Comparison of ENCODE assay signal across 10 cellular contexts in genomic region chr10:108465871-108466641, GRCh38.
DNase-seq lines count a peak whose midpoint lies in the region; ATAC-seq and TF ChIP-seq lines count a peak whose summit lies in the region.
"Had no signal": no experiment of that assay in that cellular context is flagged by ENCODE, and none has a peak within 500 bp of the region (broad histone marks: within the 10 kb centered on the region; RNA-seq: fewer than 3 reads in every experiment).

No MANE protein-coding gene starts in this region.

- no peaks in the 10 kb centered on the region for H3K9me3 ChIP-seq in HEK293 (ENCODE audit: control insufficient read depth, insufficient read depth, low read depth, low read length)
- H3K9me3 ChIP-seq in spleen, result peaks cover 0 to 12% (median 7%) of the 10 kb centered on the region in 8 donors
- no peaks in the 10 kb centered on the region for H3K9me3 ChIP-seq in PC-3 (ENCODE audit: low read length)

- no peaks in the 10 kb centered on the region for H3K36me3 ChIP-seq in HEK293 (ENCODE audit: control insufficient read depth in 2 of 2, insufficient read depth in 1 of 2, low read length in 2 of 2)
- no peaks in the 10 kb centered on the region for H3K36me3 ChIP-seq in spleen
- H3K36me3 ChIP-seq in PC-3 (ENCODE audit: low read depth, low read length), result no peaks in the 10 kb centered on the region; the same call in 1 of the 2 replicates

- no peaks in the 10 kb centered on the region for H3K4me1 ChIP-seq in HEK293 (ENCODE audit: control insufficient read depth, insufficient read depth, low read length)
- peaks cover 0 to 11% (median 0%) of the 10 kb centered on the region in 6 donors for H3K4me1 ChIP-seq in spleen
- no peaks in the 10 kb centered on the region for H3K4me1 ChIP-seq in PC-3 (ENCODE audit: insufficient read depth, low read length)

- POLR2A ChIA-PET in HEK293 (lab: Yijun Ruan, JAX) (no interaction called here), PC-3 (lab: Charles Lee; ENCODE audit: unreplicated experiment) (no interaction called here)

- ATAC-seq in PC-3 (no peak), HG03025 (IDR thresholded peaks at IDR 0.05; ENCODE audit: low FRiP score, unreplicated experiment) (no peak)
- ATAC-seq: K562 had no signal

- no peak overlapping the region for H2AFZ ChIP-seq in PC-3 (ENCODE audit: low read length)

- intact Hi-C loops in dendritic cell treated with granulocyte-macrophage colony-stimulating factor and Interleukin-4, amounts not matched to agents 40 ng/mL and 50 ng/mL, for 4 days (cut with micrococcal nuclease), result no loop called here
- intact Hi-C loops in spleen (cut with DNase I; ENCODE audit: low total_unique reads), result no loop called here
- intact Hi-C loops in PC-3 (cut with micrococcal nuclease), result no loop called here

- BruUV-seq in PC-3 (replicated peaks; lab: Mats Ljungman, UMichigan), result no TSS peak

- no peaks in the 10 kb centered on the region for H3K36me3 Mint-ChIP-seq in dendritic cell treated with granulocyte-macrophage colony-stimulating factor and Interleukin-4, amounts not matched to agents 40 ng/mL and 50 ng/mL, for 4 days (ENCODE audit: low read depth)

- TF ChIP-seq POLR2A in spleen (IDR thresholded peaks at IDR 0.05), result no peak

- H3K27me3 ChIP-seq in spleen (replicated peaks in 1 of 7) (peaks cover 0 to 29% (median 10%) of the 10 kb centered on the region in 7 donors), PC-3 (ENCODE audit: low read length) (no peaks in the 10 kb centered on the region)

- peaks cover 10% of the 10 kb centered on the region for H3K4me1 Mint-ChIP-seq in dendritic cell treated with granulocyte-macrophage colony-stimulating factor and Interleukin-4, amounts not matched to agents 40 ng/mL and 50 ng/mL, for 4 days (ENCODE audit: low read depth)

- H3F3A ChIP-seq in PC-3 (ENCODE audit: low read length, unreplicated experiment), result no peaks in the 10 kb centered on the region

- no peaks in the 10 kb centered on the region for H3K9me2 ChIP-seq in PC-3 (replicated peaks; ENCODE audit: low read length)

- H3K9ac ChIP-seq in PC-3 (ENCODE audit: low read length), result no peak overlapping the region

- TF ChIP-seq CTCF in HEK293 (tag by site-specific recombination; IDR thresholded peaks at IDR 0.05) (no peak), spleen (IDR thresholded peaks at IDR 0.05 in 8 of 11, conservative IDR thresholded peaks at IDR 0.05 in 3 of 11) (no peak), PC-3 (conservative IDR thresholded peaks at IDR 0.05; ENCODE audit: low read depth, low read length) (no peak)

- H3K27me3 Mint-ChIP-seq in dendritic cell treated with granulocyte-macrophage colony-stimulating factor and Interleukin-4, amounts not matched to agents 40 ng/mL and 50 ng/mL, for 4 days, result peaks cover 23% of the 10 kb centered on the region

- no peaks in the 10 kb centered on the region for H3K79me2 ChIP-seq in PC-3 (ENCODE audit: low read length)

- CTCF ChIA-PET in HEK293 (lab: Yijun Ruan, JAX), result interaction anchor here (0.7 to 0.8 kb wide), 2 partner anchors 22 to 961 kb away, joined by 3 read pairs; no protein-coding TSS in a partner anchor
- CTCF ChIA-PET in PC-3 (lab: Charles Lee), result no interaction called here

- H3K27ac Mint-ChIP-seq in dendritic cell treated with granulocyte-macrophage colony-stimulating factor and Interleukin-4, amounts not matched to agents 40 ng/mL and 50 ng/mL, for 4 days, result peak overlapping the region; percentile 50

- peak overlapping the region; percentile 78 for H3K4me3 Mint-ChIP-seq in dendritic cell treated with granulocyte-macrophage colony-stimulating factor and Interleukin-4, amounts not matched to agents 40 ng/mL and 50 ng/mL, for 4 days

- H3K27ac ChIP-seq in HEK293 (ENCODE audit: extremely low read depth, low read depth, low read length), result no peak overlapping the region
- H3K27ac ChIP-seq in spleen, result no peak overlapping the region
- H3K27ac ChIP-seq in PC-3 (ENCODE audit: low read length), result no peak overlapping the region
- H3K27ac ChIP-seq: VCaP had no signal

- no peaks in the 10 kb centered on the region for H4K20me1 ChIP-seq in PC-3 (ENCODE audit: low read length)

- H3K4me2 ChIP-seq in PC-3 (ENCODE audit: low read length), result no peak overlapping the region

- peaks cover 14% of the 10 kb centered on the region for H3K9me3 Mint-ChIP-seq in dendritic cell treated with granulocyte-macrophage colony-stimulating factor and Interleukin-4, amounts not matched to agents 40 ng/mL and 50 ng/mL, for 4 days

- WGBS in spleen, 5 donors, result 6 to 18% (median 10%) methylated on average over 26 to 62 of the region's 62 CpGs

- DNase-seq in kidney tubule cell (ENCODE audit: low spot score) (peak; percentile 42), spleen (peak; percentile 74), OCI-M1 (lab: John Stamatoyannopoulos, UW) (no peak), PC-3 (no peak), RPMI8226 (no peak)

- H3K4me3 ChIP-seq in HEK293 (ENCODE audit: low read depth, low read length) (peak overlapping the region; percentile 49), spleen (peak overlapping the region; percentile 32 to 67 (median 44)), PC-3 (ENCODE audit: low read length) (no peak overlapping the region)
- H3K4me3 ChIP-seq: K562 had no signal

TF ChIP-seq in HEK293, 187 proteins besides CTCF, POLR2A, EP300 and RAD21:
- TF ChIP-seq ZNF18 (tag by site-specific recombination; IDR thresholded peaks at IDR 0.05) (no peak), ZNF350 (tag by site-specific recombination; IDR thresholded peaks at IDR 0.05) (no peak), SP2 (tag by site-specific recombination; IDR thresholded peaks at IDR 0.05) (no peak), OVOL3 (tag by site-specific recombination; IDR thresholded peaks at IDR 0.05) (no peak), ZNF155 (tag by site-specific recombination; IDR thresholded peaks at IDR 0.05) (no peak), ZFHX2 (tag by site-specific recombination; conservative IDR thresholded peaks at IDR 0.05) (no peak), ZBTB26 (tag by site-specific recombination; optimal IDR thresholded peaks at IDR 0.05) (peak; percentile 18)

Comparison
In these comparisons a context has a peak if more than half of its experiments do, and no peak if none do; other contexts are left out.
1. DNase-seq: peak in kidney tubule cell (single experiment) and spleen (single experiment); none in OCI-M1 (single experiment), PC-3 (single experiment) and RPMI8226 (single experiment).